1 cellular context compared by ENCODE assay signal in genomic region chr15:91769919-91770318, GRCh38.
A peak's percentile ranks its signal among the peaks of the same experiment; 100 is the strongest.
TF ChIP-seq lines count a peak whose summit lies in the region.

No MANE protein-coding gene starts in this region.

TF ChIP-seq in K562, 482 proteins besides CTCF, POLR2A, EP300 and RAD21 (continued from another document):
- TF ChIP-seq MBD1 (CRISPR knock-in tag; IDR thresholded peaks at IDR 0.05) (no peak), SPI1 (IDR thresholded peaks at IDR 0.05; ENCODE audit: borderline replicate concordance, low read depth, low read length) (peak; percentile 85; the same call in 1 of the 2 replicates)
